Comparison of ENCODE assay signal across 8 cellular contexts in genomic region chr20:38751360-38751976, GRCh38. TPM values are rescaled to one million over a fixed set of nuclear protein-coding genes. Genes with fewer than 3 reads are reported as not detected.
DNase-seq lines count a peak whose midpoint lies in the region; ATAC-seq and TF ChIP-seq lines count a peak whose summit lies in the region.

No MANE protein-coding gene starts in this region.

- H3K36me3 Mint-ChIP-seq in activated T-cell treated with anti-CD3 and anti-CD28 coated beads, Interleukin-2, amount 50 U/mL, for 24 hours (ENCODE audit: low read depth) = peaks cover 63% of the 10 kb centered on the region

- peaks cover 28% of the 10 kb centered on the region for H3K4me1 Mint-ChIP-seq in activated T-cell treated with anti-CD3 and anti-CD28 coated beads, Interleukin-2, amount 50 U/mL, for 24 hours (ENCODE audit: low read depth)

- no peak overlapping the region for H3K27ac Mint-ChIP-seq in activated T-cell treated with anti-CD3 and anti-CD28 coated beads, Interleukin-2, amount 50 U/mL, for 24 hours

- WGBS in heart right ventricle, 2 donors = 55 to 58% methylated on average over 5 of the region's 5 CpGs
- 64% methylated on average over 5 of the region's 5 CpGs for WGBS in right cardiac atrium
- WGBS in hepatocyte (ENCODE audit: low lambda C conversion rate, missing lambda C conversion rate) = 57% methylated on average over 5 of the region's 5 CpGs

- H3K4me3 ChIP-seq in heart right ventricle (no peak overlapping the region), right cardiac atrium (ENCODE audit: low read length) (no peak overlapping the region), WERI-Rb-1 (ENCODE audit: low read depth, low read length) (no peak overlapping the region), hepatocyte (no peak overlapping the region)

- H3K27ac ChIP-seq in heart right ventricle (no peak overlapping the region), right cardiac atrium (ENCODE audit: low read length) (no peak overlapping the region), WERI-Rb-1 (no peak overlapping the region), hepatocyte (no peak overlapping the region)

- H3K27me3 ChIP-seq in heart right ventricle (no peaks in the 10 kb centered on the region), right cardiac atrium (ENCODE audit: control insufficient read depth, insufficient read depth) (no peaks in the 10 kb centered on the region), WERI-Rb-1 (ENCODE audit: insufficient read depth, low read depth, severe bottlenecking) (no peaks in the 10 kb centered on the region), hepatocyte (no peaks in the 10 kb centered on the region)

- H3K4me1 ChIP-seq in heart right ventricle (peaks cover 0 to 21% (median 17%) of the 10 kb centered on the region in 9 donors), right cardiac atrium (ENCODE audit: control insufficient read depth, insufficient read depth, low read length) (peaks cover 2% of the 10 kb centered on the region), hepatocyte (ENCODE audit: insufficient read depth) (peaks cover 6% of the 10 kb centered on the region)

- no peak overlapping the region for H3K4me2 ChIP-seq in hepatocyte

- TF ChIP-seq CTCF in heart right ventricle (IDR thresholded peaks at IDR 0.05) = peak; percentile 22 to 78 (median 61)
- TF ChIP-seq CTCF in LNCAP (IDR thresholded peaks at IDR 0.05) = peak; percentile 85
- peak; percentile 56 for TF ChIP-seq CTCF in WERI-Rb-1 (IDR thresholded peaks at IDR 0.05; ENCODE audit: low read depth, low read length)
- TF ChIP-seq CTCF in hepatocyte (IDR thresholded peaks at IDR 0.05; ENCODE audit: poor library complexity) = peak; percentile 74

- no peak overlapping the region for H3K4me3 Mint-ChIP-seq in activated T-cell treated with anti-CD3 and anti-CD28 coated beads, Interleukin-2, amount 50 U/mL, for 24 hours

- H3K79me2 ChIP-seq in hepatocyte = peaks cover 17% of the 10 kb centered on the region

- no peaks in the 10 kb centered on the region for H3K27me3 Mint-ChIP-seq in activated T-cell treated with anti-CD3 and anti-CD28 coated beads, Interleukin-2, amount 50 U/mL, for 24 hours

- H3K9me3 ChIP-seq in heart right ventricle (no peaks in the 10 kb centered on the region), right cardiac atrium (ENCODE audit: control insufficient read depth, low read length) (no peaks in the 10 kb centered on the region), WERI-Rb-1 (ENCODE audit: severe bottlenecking) (no peaks in the 10 kb centered on the region), hepatocyte (ENCODE audit: low read depth) (no peaks in the 10 kb centered on the region)

- intact Hi-C loops in heart right ventricle (cut with DNase I) (loop anchor here in 8 of 10 donors (1.0 to 10.0 kb wide), 6 partner anchors 101 to 143 kb away; no protein-coding TSS in a partner anchor), right cardiac atrium (cut with DNase I) (loop anchor here in 3 of 4 donors (2.0 to 5.0 kb wide), 2 partner anchors 104 to 105 kb away; no protein-coding TSS in a partner anchor)

- H2AFZ ChIP-seq in hepatocyte = no peak overlapping the region

- H3K36me3 ChIP-seq in heart right ventricle = peaks cover 0 to 60% (median 14%) of the 10 kb centered on the region in 9 donors
- H3K36me3 ChIP-seq in WERI-Rb-1 = peaks cover 40% of the 10 kb centered on the region
- no peaks in the 10 kb centered on the region for H3K36me3 ChIP-seq in hepatocyte (replicated peaks; ENCODE audit: insufficient read depth, low read depth)

- no peak for ATAC-seq in heart right ventricle
- ATAC-seq in right cardiac atrium = no peak
- no peak for ATAC-seq in HG03135 (IDR thresholded peaks at IDR 0.05; ENCODE audit: unreplicated experiment)
- ATAC-seq in HG02840 (IDR thresholded peaks at IDR 0.05; ENCODE audit: low FRiP score, unreplicated experiment) = no peak

- H3K9me3 Mint-ChIP-seq in activated T-cell treated with anti-CD3 and anti-CD28 coated beads, Interleukin-2, amount 50 U/mL, for 24 hours = no peaks in the 10 kb centered on the region

- DNase-seq in heart right ventricle (no peak), right cardiac atrium (no peak), WERI-Rb-1 (no peak), hepatocyte (ENCODE audit: low spot score) (peak; percentile 54)
- DNase-seq in activated T-cell treated with anti-CD3 and anti-CD28 coated beads, Interleukin-2, amount 50 U/mL, for 24 hours = no peak

- peaks cover 2% of the 10 kb centered on the region for H4K20me1 ChIP-seq in hepatocyte (ENCODE audit: insufficient read depth, poor library complexity, severe bottlenecking)

- H3K9me2 ChIP-seq in hepatocyte (replicated peaks; ENCODE audit: insufficient read depth) = no peaks in the 10 kb centered on the region

RNA-seq across cellular contexts. Expression of gene ACTR5, which starts 3.2 kb away (rescaled TPM):
- total RNA-seq in heart right ventricle = 1 to 10 TPM; 1.5 to 4.1 (median 2.8) TPM
- polyA plus RNA-seq in heart right ventricle = 1 to 10 TPM; 4.0 to 5.4 TPM
- 1 to 10 TPM; 3.1 to 3.6 (median 3.4) TPM for total RNA-seq in right cardiac atrium
- polyA plus RNA-seq in right cardiac atrium = 3.3 TPM
- 5.4 and 8.5 TPM in 2 replicates for total RNA-seq in hepatocyte
- 8.1 and 10.1 TPM in 2 replicates for polyA plus RNA-seq in hepatocyte

RNA-seq across cellular contexts. Expression of gene SLC32A1, which starts 27.2 kb away (rescaled TPM):
- total RNA-seq in heart right ventricle (not detected), right cardiac atrium (not detected), hepatocyte (not detected in 2 replicates)
- polyA plus RNA-seq in heart right ventricle (not detected), right cardiac atrium (not detected), hepatocyte (not detected in 2 replicates)

RNA-seq across cellular contexts. Expression of gene PPP1R16B, which starts 54.0 kb away (rescaled TPM):
- total RNA-seq in heart right ventricle = 10 to 100 TPM in 2 of 10 donors, 1 to 10 TPM in 8; 2.7 to 13.8 (median 6.6) TPM
- 1 to 10 TPM; 2.5 to 5.4 TPM for polyA plus RNA-seq in heart right ventricle
- 1 to 10 TPM; 5.1 to 9.1 (median 7.0) TPM for total RNA-seq in right cardiac atrium
- 4.9 TPM for polyA plus RNA-seq in right cardiac atrium
- 0.33 and 0.40 TPM in 2 replicates for total RNA-seq in hepatocyte
- polyA plus RNA-seq in hepatocyte = 0.28 TPM in 1 of 2 replicates, not detected in the other
